In the genomic region with DNA sequence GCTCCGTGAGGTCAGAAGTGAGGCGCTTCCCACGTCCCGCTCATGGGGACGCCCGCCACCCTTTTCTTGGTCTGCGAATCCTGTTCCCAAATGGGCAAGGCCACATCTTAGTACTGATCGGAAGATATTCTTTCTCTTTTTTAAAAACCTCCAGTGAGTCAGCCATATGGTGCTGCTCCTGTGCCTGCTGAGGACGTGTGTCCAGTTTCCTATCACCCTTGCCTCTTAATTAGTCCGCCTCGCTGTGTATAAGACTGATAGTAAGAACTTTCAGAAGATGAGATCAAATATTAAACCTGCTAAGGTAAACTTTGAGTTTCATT, we compare ENCODE assay signal across 8 cellular contexts. TPM values are rescaled to one million over a fixed set of nuclear protein-coding genes. Genes with fewer than 3 reads are reported as not detected.
A peak's percentile ranks its signal among the peaks of the same experiment; 100 is the strongest.
DNase-seq lines count a peak whose midpoint lies in the region; ATAC-seq and TF ChIP-seq lines count a peak whose summit lies in the region.

No MANE protein-coding gene starts in this region.

- H3K27me3 Mint-ChIP-seq in IgD-negative memory B cell: no peaks in the 10 kb centered on the region

- intact Hi-C loops in A673 (cut with micrococcal nuclease; ENCODE audit: unreplicated experiment): loop anchor here (5.0 kb wide), 1 partner anchor 62 kb away; the partner anchor contains the start of gene NPHP3

- POLR2A ChIA-PET in A673 (lab: Charles Lee; ENCODE audit: low non-redundant PET): interaction anchor here (0.6 kb wide), 1 partner anchor 10 kb away, joined by 3 read pairs; no protein-coding TSS in a partner anchor

- no peak for DNase-seq in A673 (ENCODE audit: low spot score)
- no peak for DNase-seq in brain microvascular endothelial cell
- DNase-seq in stimulated activated CD8-positive, alpha-beta memory T cell treated with anti-CD3 and anti-CD28 coated beads, Interleukin-4, amount 100 ng/mL, for 48 hours: no peak
- no peak for DNase-seq in NCI-H2196 (lab: John Stamatoyannopoulos, UW; ENCODE audit: unreplicated experiment)

- no peaks in the 10 kb centered on the region for H3K27me3 ChIP-seq in A673 (replicated peaks; ENCODE audit: insufficient read depth, low read depth, low read length, poor library complexity)
- H3K27me3 ChIP-seq in brain microvascular endothelial cell (replicated peaks): no peaks in the 10 kb centered on the region
- no peaks in the 10 kb centered on the region for H3K27me3 ChIP-seq in layer of hippocampus (ENCODE audit: control insufficient read depth, insufficient read depth, low read length)

- H3K27ac Mint-ChIP-seq in IgD-negative memory B cell: peak overlapping the region; percentile 90 to 97 (median 94)

- H3K4me1 Mint-ChIP-seq in IgD-negative memory B cell: peaks cover 24 to 52% (median 36%) of the 10 kb centered on the region in 3 donors

- CTCF ChIA-PET in A673 (lab: Charles Lee): no interaction called here

- in situ Hi-C loops in brain microvascular endothelial cell (cut with HindIII; ENCODE audit: low pct_ligation_motif_present, low sequenced_read_pairs): no loop called here

- H3K4me3 Mint-ChIP-seq in IgD-negative memory B cell: peak overlapping the region; percentile 95 to 100 (median 98)

- peak overlapping the region; percentile 87 for H3K4me3 ChIP-seq in A673 (ENCODE audit: low read depth, low read length, poor library complexity, severe bottlenecking)
- peak overlapping the region; percentile 88 for H3K4me3 ChIP-seq in brain microvascular endothelial cell (ENCODE audit: low read depth, low read length)

- TF ChIP-seq CTCF in A673 (conservative IDR thresholded peaks at IDR 0.05; ENCODE audit: low read depth, low read length) (no peak), brain microvascular endothelial cell (IDR thresholded peaks at IDR 0.05; ENCODE audit: low read depth, low read length, missing control alignments) (no peak)

- peak; percentile 3 for ATAC-seq in GM18907 (IDR thresholded peaks at IDR 0.05; ENCODE audit: unreplicated experiment)

- BruUV-seq in A673 (replicated peaks; lab: Mats Ljungman, UMichigan): no TSS peak

- H3K9me3 Mint-ChIP-seq in IgD-negative memory B cell: no peaks in the 10 kb centered on the region

- H3K36me3 ChIP-seq in A673 (ENCODE audit: insufficient read depth, low read length, poor library complexity, severe bottlenecking) (no peaks in the 10 kb centered on the region), brain microvascular endothelial cell (replicated peaks) (no peaks in the 10 kb centered on the region)

- H3K4me1 ChIP-seq in A673 (ENCODE audit: insufficient read depth, low read length, poor library complexity, severe bottlenecking): peaks cover 10% of the 10 kb centered on the region

- H3K36me3 Mint-ChIP-seq in IgD-negative memory B cell: no peaks in the 10 kb centered on the region

- H3K9me3 ChIP-seq in A673 (ENCODE audit: low read depth, low read length, poor library complexity, severe bottlenecking): no peaks in the 10 kb centered on the region

- H3K27ac ChIP-seq in A673 (ENCODE audit: low read depth, low read length, poor library complexity, severe bottlenecking) (peak overlapping the region; percentile 93), brain microvascular endothelial cell (peak overlapping the region; percentile 80), layer of hippocampus (ENCODE audit: low read depth, low read length) (peak overlapping the region; percentile 86), temporal lobe (ENCODE audit: low read depth, low read length) (peak overlapping the region; percentile 87)

RNA-seq across cellular contexts. Expression of gene UBA5, which starts 0.6 kb away (rescaled TPM):
- total RNA-seq in A673 (2021) (50.0 and 55.8 TPM in 2 replicates), temporal lobe (86.3 TPM)
- 38.6 TPM for polyA plus RNA-seq in IgD-negative memory B cell

RNA-seq across cellular contexts. Expression of gene ACAD11, which starts 1.1 kb away (rescaled TPM):
- 10.4 and 15.3 TPM in 2 replicates for total RNA-seq in A673 (2021)
- 6.0 TPM for polyA plus RNA-seq in IgD-negative memory B cell
- total RNA-seq in temporal lobe: 17.5 TPM
